In the genomic region with DNA sequence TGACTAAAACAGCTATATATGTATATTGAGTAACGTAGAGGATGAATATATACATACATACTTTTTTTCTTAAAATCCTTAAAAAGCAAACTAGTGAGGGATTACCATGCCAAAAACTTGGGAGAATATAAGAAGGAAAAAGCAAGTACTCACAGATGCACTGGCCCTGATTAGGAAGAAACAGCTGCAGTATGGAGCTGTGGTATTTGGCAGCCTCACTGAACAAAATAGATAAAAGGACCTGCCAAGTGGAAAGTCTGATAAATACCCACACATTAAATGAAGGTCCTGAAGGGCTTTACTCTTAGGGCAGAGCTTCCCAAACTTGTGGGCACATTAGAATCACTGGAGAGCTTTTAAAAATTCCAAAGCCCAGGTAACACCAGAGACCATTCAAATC, we compare ENCODE assay signal across 19 cellular contexts.
DNase-seq lines count a peak whose midpoint lies in the region; ATAC-seq and TF ChIP-seq lines count a peak whose summit lies in the region.
"Had no signal": no experiment of that assay in that cellular context is flagged by ENCODE, and none has a peak within 500 bp of the region (broad histone marks: within the 10 kb centered on the region; RNA-seq: fewer than 3 reads in every experiment).

No MANE protein-coding gene starts in this region.

- H3K4me1 Mint-ChIP-seq in neural progenitor cell = peaks cover 6% of the 10 kb centered on the region

- H3K4me2 ChIP-seq in neural progenitor cell = no peak overlapping the region

- H2AFZ ChIP-seq in neural progenitor cell (replicated peaks) = no peak overlapping the region

- H3K27me3 Mint-ChIP-seq in neural progenitor cell (ENCODE audit: insufficient read depth, low read depth) = no peaks in the 10 kb centered on the region

- H3K9me3 Mint-ChIP-seq in neural progenitor cell = no peaks in the 10 kb centered on the region

- no peak for ATAC-seq in HG03108 (IDR thresholded peaks at IDR 0.05; ENCODE audit: unreplicated experiment)
- ATAC-seq in HG02970 (IDR thresholded peaks at IDR 0.05; ENCODE audit: low FRiP score, unreplicated experiment) = no peak

- TF ChIP-seq CTCF in choroid plexus epithelial cell (conservative IDR thresholded peaks at IDR 0.05; ENCODE audit: low read depth, low read length) = no peak
- TF ChIP-seq CTCF in neural progenitor cell (IDR thresholded peaks at IDR 0.05) = no peak

- H3K79me2 ChIP-seq in neural progenitor cell (ENCODE audit: low read depth) = no peaks in the 10 kb centered on the region

- H3K4me3 ChIP-seq in choroid plexus epithelial cell (ENCODE audit: low read depth, low read length) (no peak overlapping the region), neural progenitor cell (no peak overlapping the region)
- H3K4me3 ChIP-seq: SJCRH30 had no signal

- DNase-seq in DMS 273 (lab: John Stamatoyannopoulos, UW; ENCODE audit: unreplicated experiment) (peak; percentile 43), DMS 273 treated with DMSO at 0.1 percent for 48 hours (lab: John Stamatoyannopoulos, UW) (no peak), OCI-M1 (lab: John Stamatoyannopoulos, UW) (peak; percentile 60), choroid plexus epithelial cell (ENCODE audit: low read depth) (peak; percentile 40), neural progenitor cell (ENCODE audit: low spot score) (peak; percentile 13), SHP77 (lab: John Stamatoyannopoulos, UW) (no peak)
- DNase-seq: CD4-positive, alpha-beta memory T cell; DMS79 treated with DMSO at 0.1 percent for 48 hours; HCEC 1CT; Kasumi-1; NCI-H1105; NCI-H1694; NCI-H2227 treated with DMSO at 0.1 percent for 48 hours; NCI-H526 had no signal

- H3F3A ChIP-seq in neural progenitor cell (ENCODE audit: low read depth) = no peaks in the 10 kb centered on the region

- no peaks in the 10 kb centered on the region for H3K9me3 ChIP-seq in neural progenitor cell (ENCODE audit: low read depth)
- H3K9me3 ChIP-seq: SJCRH30 had no signal

- H3K36me3 Mint-ChIP-seq in neural progenitor cell = no peaks in the 10 kb centered on the region
- H3K36me3 Mint-ChIP-seq: CD4-positive, alpha-beta memory T cell had no signal

- no peak overlapping the region for H3K27ac Mint-ChIP-seq in neural progenitor cell
- H3K27ac Mint-ChIP-seq: CD4-positive, alpha-beta memory T cell had no signal

- H3K4me1 ChIP-seq in neural progenitor cell = peaks cover 9% of the 10 kb centered on the region

- no peak overlapping the region for H3K9ac ChIP-seq in neural progenitor cell

- H3K27ac ChIP-seq in neural progenitor cell = no peak overlapping the region
- H3K27ac ChIP-seq: 22Rv1, RWPE1, SJCRH30 had no signal

- no peaks in the 10 kb centered on the region for H3K27me3 ChIP-seq in neural progenitor cell
- H3K27me3 ChIP-seq: SJCRH30 had no signal

- no peaks in the 10 kb centered on the region for H3K36me3 ChIP-seq in neural progenitor cell
- H3K36me3 ChIP-seq: SJCRH30 had no signal

- H3K4me3 Mint-ChIP-seq in neural progenitor cell = no peak overlapping the region
- H3K4me3 Mint-ChIP-seq: CD4-positive, alpha-beta memory T cell had no signal

- no peaks in the 10 kb centered on the region for H4K20me1 ChIP-seq in neural progenitor cell (ENCODE audit: low read depth)

Comparison
In these comparisons a context has a peak if more than half of its experiments do, and no peak if none do; other contexts are left out.
1. DNase-seq: peak in DMS 273 (single experiment), OCI-M1 (single experiment), choroid plexus epithelial cell (single experiment) and neural progenitor cell (single experiment); none in DMS 273 treated with DMSO at 0.1 percent for 48 hours (single experiment) and SHP77 (0 of 2).